ENCODE assay signal across 8 cellular contexts in the genomic region with DNA sequence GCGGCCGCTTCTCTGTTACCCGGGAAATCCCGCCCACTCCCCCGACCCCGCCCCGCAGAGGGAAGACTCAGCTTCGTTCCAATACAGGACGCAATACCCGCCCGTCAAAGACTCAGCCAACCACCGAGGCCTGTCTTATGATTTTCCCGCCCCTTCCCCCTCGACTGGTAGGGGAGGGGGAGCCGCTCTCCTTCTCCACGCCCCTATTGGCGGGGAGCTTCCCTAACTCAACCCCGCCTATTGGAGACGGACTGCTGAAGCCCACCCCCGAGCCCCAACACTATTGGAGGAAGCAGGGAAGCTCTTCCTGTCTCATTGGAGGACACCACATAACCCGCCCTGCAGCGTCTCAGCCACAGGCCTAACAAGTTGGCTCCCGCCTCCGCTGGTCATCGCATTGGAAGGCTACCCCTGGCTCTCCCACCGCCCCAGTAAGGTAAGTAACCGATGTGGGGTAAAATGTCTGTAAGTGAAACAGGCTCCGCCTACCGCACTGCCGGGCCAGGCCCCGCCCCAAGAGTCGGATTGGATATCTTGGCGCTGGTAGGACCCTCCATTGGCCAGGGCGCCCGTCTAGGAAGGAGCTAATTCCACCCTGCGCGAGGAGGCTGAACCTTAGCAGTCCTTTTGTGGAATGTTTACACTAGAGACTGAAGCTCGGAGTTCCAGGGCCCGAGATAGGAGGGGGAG. TPM values are rescaled to one million over a fixed set of nuclear protein-coding genes. Genes with fewer than 3 reads are reported as not detected.
DNase-seq lines count a peak whose midpoint lies in the region; ATAC-seq and TF ChIP-seq lines count a peak whose summit lies in the region.

Gene SIN3A (minus strand): TSS at position 17 of the 690 bp plus-strand sequence. CDS start 21,315 bp downstream, outside the sequence.

- no peaks in the 10 kb centered on the region for H3K9me2 ChIP-seq in GM23338 (ENCODE audit: insufficient read depth)

- no peak within 1 kb of the TSS for H2AFZ ChIP-seq in GM23338

- no peak for TF ChIP-seq CTCF in GM23338 (conservative IDR thresholded peaks at IDR 0.05; ENCODE audit: low read depth in 2 of 2)

- H3K4me3 ChIP-seq in GM23338, result peak within 1 kb of the TSS; percentile 86

- peaks cover 27% of the 10 kb centered on the region for H4K20me1 ChIP-seq in GM23338 (replicated peaks; ENCODE audit: insufficient read depth)

- DNase-seq in DMS53 treated with DMSO at 0.1 percent for 48 hours (lab: John Stamatoyannopoulos, UW; ENCODE audit: unreplicated experiment), result peak; percentile 96
- peak; percentile 100 for DNase-seq in GM23338 (ENCODE audit: low spot score)
- peak; percentile 100 for DNase-seq in LHCN-M2 (ENCODE audit: low read depth)
- peak; percentile 100 for DNase-seq in RPMI8226
- DNase-seq in activated T-helper 1 cell treated with anti-CD3 and anti-CD28 coated beads, Interleukin-2, amount 50 U/mL, for 16 hours (ENCODE audit: low read depth in 1 of 2, low spot score in 1 of 2), result peak; percentile 99
- peak; percentile 100 for DNase-seq in fibroblast of gingiva (ENCODE audit: low read depth)
- peak; percentile 99 for DNase-seq in naive B cell

- H3K79me2 ChIP-seq in GM23338 (replicated peaks; ENCODE audit: insufficient read depth), result peaks cover 49% of the 10 kb centered on the region

- H3K27me3 Mint-ChIP-seq in GM23338 (ENCODE audit: insufficient read depth, low read depth, poor library complexity), result peaks cover 15% of the 10 kb centered on the region
- H3K27me3 Mint-ChIP-seq in naive B cell, result no peaks in the 10 kb centered on the region
- no peaks in the 10 kb centered on the region for H3K27me3 Mint-ChIP-seq in stimulated activated memory B cell treated with anti-CD40 and anti-IgM and Interleukin-4, amounts not matched to agents 10 μg/mL and 1 μg/mL and 100 μg/mL, for 72 hours

- ATAC-seq in GM23338 (peak; percentile 56), naive B cell (ENCODE audit: low read depth in 2 of 2) (peak; percentile 48 to 49)
- peak; percentile 75 for ATAC-seq in stimulated activated memory B cell treated with anti-CD40 and anti-IgM and Interleukin-4, amounts not matched to agents 10 μg/mL and 1 μg/mL and 100 μg/mL, for 72 hours

- H3K27ac ChIP-seq in GM23338 (ENCODE audit: low read depth), result peak within 1 kb of the TSS; percentile 98

- no peaks in the 10 kb centered on the region for H3K36me3 ChIP-seq in GM23338 (ENCODE audit: insufficient read depth)

- H3K36me3 Mint-ChIP-seq in GM23338 (ENCODE audit: low read depth) (peaks cover 8% of the 10 kb centered on the region), naive B cell (no peaks in the 10 kb centered on the region)
- peaks cover 6% of the 10 kb centered on the region for H3K36me3 Mint-ChIP-seq in stimulated activated memory B cell treated with anti-CD40 and anti-IgM and Interleukin-4, amounts not matched to agents 10 μg/mL and 1 μg/mL and 100 μg/mL, for 72 hours

- peaks cover 16% of the 10 kb centered on the region; the same call in 2 of the 3 replicates for H3K4me1 Mint-ChIP-seq in GM23338
- peaks cover 46 to 69% (median 65%) of the 10 kb centered on the region in 3 donors for H3K4me1 Mint-ChIP-seq in naive B cell
- H3K4me1 Mint-ChIP-seq in stimulated activated memory B cell treated with anti-CD40 and anti-IgM and Interleukin-4, amounts not matched to agents 10 μg/mL and 1 μg/mL and 100 μg/mL, for 72 hours, result peaks cover 61% of the 10 kb centered on the region

- peak within 1 kb of the TSS; percentile 100 for H3K27ac Mint-ChIP-seq in GM23338
- H3K27ac Mint-ChIP-seq in naive B cell, result peak within 1 kb of the TSS; percentile 98 to 100 (median 99)
- H3K27ac Mint-ChIP-seq in stimulated activated memory B cell treated with anti-CD40 and anti-IgM and Interleukin-4, amounts not matched to agents 10 μg/mL and 1 μg/mL and 100 μg/mL, for 72 hours, result peak within 1 kb of the TSS; percentile 97

- no peaks in the 10 kb centered on the region for H3K27me3 ChIP-seq in GM23338 (ENCODE audit: insufficient read depth)

- peak within 1 kb of the TSS; percentile 96 for H3K4me3 Mint-ChIP-seq in GM23338
- peak within 1 kb of the TSS; percentile 94 to 99 (median 97) for H3K4me3 Mint-ChIP-seq in naive B cell
- H3K4me3 Mint-ChIP-seq in stimulated activated memory B cell treated with anti-CD40 and anti-IgM and Interleukin-4, amounts not matched to agents 10 μg/mL and 1 μg/mL and 100 μg/mL, for 72 hours, result peak within 1 kb of the TSS; percentile 98

- peak within 1 kb of the TSS; percentile 88 for H3K4me2 ChIP-seq in GM23338

- H3K9me3 Mint-ChIP-seq in GM23338, result no peaks in the 10 kb centered on the region
- H3K9me3 Mint-ChIP-seq in naive B cell, result no peaks in the 10 kb centered on the region
- H3K9me3 Mint-ChIP-seq in stimulated activated memory B cell treated with anti-CD40 and anti-IgM and Interleukin-4, amounts not matched to agents 10 μg/mL and 1 μg/mL and 100 μg/mL, for 72 hours, result no peaks in the 10 kb centered on the region

- peaks cover 17% of the 10 kb centered on the region for H3K4me1 ChIP-seq in GM23338 (ENCODE audit: insufficient read depth)

- peaks cover 14% of the 10 kb centered on the region for H3F3A ChIP-seq in GM23338 (replicated peaks; ENCODE audit: low read depth)

TF ChIP-seq in GM23338, 12 proteins besides CTCF, POLR2A, EP300 and RAD21:
- TF ChIP-seq ZNF114 (CRISPR knock-in tag; IDR thresholded peaks at IDR 0.05) (no peak), CREB1 (CRISPR knock-in tag; IDR thresholded peaks at IDR 0.05; ENCODE audit: low read depth) (peak; percentile 74; the same call in 1 of the 2 replicates)
TF ChIP-seq in GM23338: peak in this region for 1.

RNA-seq across cellular contexts. Expression of gene SIN3A, which starts in this region (rescaled TPM):
- 68.4 and 73.0 TPM in 2 replicates for total RNA-seq in GM23338 (2014; rRNA removed; shearing (Covaris generic))
- polyA plus RNA-seq in GM23338 (2016; fragmentation: Nextera tagmentation; extraction: Ambion mirVana), result 22.6 and 24.3 TPM in 2 replicates
- 21.5 and 26.9 TPM in 2 replicates for total RNA-seq in LHCN-M2 (2014; rRNA removed)
- polyA plus RNA-seq in LHCN-M2 (2012), result 10.3 TPM
- 10 to 100 TPM; 14.2 to 21.4 (median 15.5) TPM for polyA plus RNA-seq in naive B cell (ENCODE audit: low read depth in 6 of 6)

Comparison
In these comparisons a context has a peak if more than half of its experiments do, and no peak if none do; other contexts are left out.
1. Peak in every context shown above with its lines: DNase-seq, ATAC-seq, H3K4me3 ChIP-seq and H3K27ac ChIP-seq.